In genomic region chr13:28522871-28523270, GRCh38 we compare ENCODE assay signal across 23 cellular contexts. TPM values are rescaled to one million over a fixed set of nuclear protein-coding genes. Genes with fewer than 3 reads are reported as not detected.
"Had no signal": no experiment of that assay in that cellular context is flagged by ENCODE, and none has a peak within 500 bp of the region (broad histone marks: within the 10 kb centered on the region; RNA-seq: fewer than 3 reads in every experiment).

No MANE protein-coding gene starts in this region.

- H3K9ac ChIP-seq: SK-N-SH had no signal

- H3K9me3 ChIP-seq: SK-N-SH had no signal

- DNase-seq: KBM-7, MV-4-11, NCI-H1048, NCI-H1105, NCI-H1417, NCI-H1436 treated with DMSO at 0.1 percent for 48 hours, NCI-H1694, NCI-H187 treated with DMSO at 0.1 percent for 48 hours, NCI-H2029 treated with DMSO at 0.1 percent for 48 hours, NCI-H226, NCI-H446, NCI-H510A, NCI-H524 treated with DMSO at 0.1 percent for 48 hours, NCI-H69, NCI-H774, PC-3, SHP77, SK-N-SH had no signal

- H3K27ac ChIP-seq: RWPE1 had no signal

- ATAC-seq: Panc1, PC-3 had no signal

- H3K4me2 ChIP-seq: SK-N-SH had no signal

RNA-seq across cellular contexts. Expression of gene FLT1, which starts 27.9 kb away (rescaled TPM):
- total RNA-seq: HT-29, LHCN-M2, MCF 10A had no signal
